Comparison of ENCODE assay signal across 19 cellular contexts in the genomic region with DNA sequence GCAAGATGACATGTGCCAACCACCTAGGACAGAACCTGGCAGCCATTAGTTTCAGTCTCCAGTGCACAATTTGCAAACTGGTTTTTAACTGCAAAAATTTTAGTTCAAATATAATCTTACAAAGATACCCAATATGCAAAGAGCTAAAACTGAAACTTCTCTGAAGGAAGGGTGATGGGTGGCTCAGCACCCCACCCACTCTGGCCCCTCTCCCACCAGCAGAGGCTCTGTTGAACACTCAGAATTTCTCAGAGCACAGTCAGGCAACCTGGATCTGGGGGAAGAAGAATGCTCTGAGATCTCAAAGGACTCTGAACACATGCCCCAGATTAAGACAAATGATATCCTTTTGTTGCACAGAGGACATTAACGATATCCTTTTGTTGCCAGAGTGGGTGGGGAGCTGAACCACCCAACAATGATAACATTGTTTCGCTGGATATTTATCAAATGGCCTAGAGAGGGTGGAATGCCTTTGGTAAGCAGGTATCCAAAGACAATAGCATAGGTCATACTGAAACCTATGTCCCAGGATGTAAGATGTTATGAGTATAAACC.
DNase-seq lines count a peak whose midpoint lies in the region; ATAC-seq and TF ChIP-seq lines count a peak whose summit lies in the region.
"Had no signal": no experiment of that assay in that cellular context is flagged by ENCODE, and none has a peak within 500 bp of the region (broad histone marks: within the 10 kb centered on the region; RNA-seq: fewer than 3 reads in every experiment).

No MANE protein-coding gene starts in this region.

- H3K27ac ChIP-seq in Peyer's patch (peak overlapping the region; percentile 64 to 88 (median 80)), gastrocnemius medialis (no peak overlapping the region)
- H3K27ac ChIP-seq: pancreas, VCaP had no signal

- in situ Hi-C loops in gastrocnemius medialis (cut with MboI; ENCODE audit: low sequenced_read_pairs in 4 of 4), result no loop called here

- H3K27me3 ChIP-seq in Peyer's patch (no peaks in the 10 kb centered on the region), gastrocnemius medialis (no peaks in the 10 kb centered on the region)
- H3K27me3 ChIP-seq: pancreas had no signal

- ATAC-seq in effector memory CD8-positive, alpha-beta T cell (replicated peaks), result no peak
- ATAC-seq in gastrocnemius medialis (no peak), HG02763 (IDR thresholded peaks at IDR 0.05; ENCODE audit: unreplicated experiment) (no peak)
- ATAC-seq: pancreas had no signal

- H3K4me1 Mint-ChIP-seq in effector memory CD8-positive, alpha-beta T cell (ENCODE audit: low read depth in 2 of 2), result peaks cover 60 to 70% of the 10 kb centered on the region in 2 donors

- H3K36me3 ChIP-seq in Peyer's patch (no peaks in the 10 kb centered on the region), gastrocnemius medialis (no peaks in the 10 kb centered on the region)
- H3K36me3 ChIP-seq: pancreas had no signal

- peak overlapping the region; percentile 97 to 98 for H3K27ac Mint-ChIP-seq in effector memory CD8-positive, alpha-beta T cell

- intact Hi-C loops in gastrocnemius medialis (cut with DNase I; ENCODE audit: low total_unique reads), result no loop called here

- TF ChIP-seq CTCF in Peyer's patch (IDR thresholded peaks at IDR 0.05) (no peak), gastrocnemius medialis (IDR thresholded peaks at IDR 0.05 in 4 of 5, conservative IDR thresholded peaks at IDR 0.05 in 1 of 5) (no peak)

- H3K4me1 ChIP-seq in Peyer's patch (peaks cover 0 to 24% (median 13%) of the 10 kb centered on the region in 4 donors), gastrocnemius medialis (no peaks in the 10 kb centered on the region)
- H3K4me1 ChIP-seq: pancreas had no signal

- H3K9me3 ChIP-seq in Peyer's patch (no peaks in the 10 kb centered on the region), gastrocnemius medialis (no peaks in the 10 kb centered on the region)
- H3K9me3 ChIP-seq: pancreas had no signal

- TF ChIP-seq POLR2A in Peyer's patch (IDR thresholded peaks at IDR 0.05) (no peak), gastrocnemius medialis (IDR thresholded peaks at IDR 0.05) (no peak)

- H3K36me3 Mint-ChIP-seq in effector memory CD8-positive, alpha-beta T cell (ENCODE audit: insufficient read depth), result peaks cover 3% of the 10 kb centered on the region

- DNase-seq in stimulated activated CD4-positive, alpha-beta T cell treated with anti-CD3 and anti-CD28 coated beads, Interleukin-4, amount 100 ng/mL, for 24 hours, result peak; percentile 18
- no peak for DNase-seq in stimulated activated CD4-positive, alpha-beta T cell treated with anti-CD3 and anti-CD28 coated beads, Interleukin-2, amount 100 ng/mL, for 48 hours
- DNase-seq in Peyer's patch (no peak), gastrocnemius medialis (no peak), NCI-H1436 (lab: John Stamatoyannopoulos, UW) (no peak), CD1c-positive myeloid dendritic cell (ENCODE audit: extremely low spot score) (no peak)
- no peak for DNase-seq in effector memory CD8-positive, alpha-beta T cell
- DNase-seq: activated effector memory CD4-positive, alpha-beta T cell treated with Interleukin-2 at 50 U/mL for 16 hours; central memory CD4-positive, alpha-beta T cell; IMR-90; mesenchymal stem cell; NCI-H1694 treated with DMSO at 0.1 percent for 48 hours; NCI-H748 treated with DMSO at 0.1 percent for 48 hours; pancreas; SHP77; stimulated activated CD4-positive, alpha-beta T cell treated with anti-CD3 and anti-CD28 coated beads, Interleukin-1b, Interleukin-23, amount 100 ng/mL, for 48 hours; stimulated activated naive CD4-positive, alpha-beta T cell treated with Interleukin-2 at 50 U/mL for 16 hours had no signal

- H3K9me3 Mint-ChIP-seq in effector memory CD8-positive, alpha-beta T cell, result no peaks in the 10 kb centered on the region

- H3K4me3 Mint-ChIP-seq in effector memory CD8-positive, alpha-beta T cell, result peak overlapping the region; percentile 83 to 89

- no peaks in the 10 kb centered on the region for H3K27me3 Mint-ChIP-seq in effector memory CD8-positive, alpha-beta T cell

- H3K4me3 ChIP-seq in Peyer's patch (no peak overlapping the region), gastrocnemius medialis (no peak overlapping the region)
- H3K4me3 ChIP-seq: pancreas had no signal

Comparison
In these comparisons a context has a peak if more than half of its experiments do, and no peak if none do; other contexts are left out.
1. H3K27ac ChIP-seq: peak in Peyer's patch (4 of 4); none in gastrocnemius medialis (0 of 4).